In the genomic region with DNA sequence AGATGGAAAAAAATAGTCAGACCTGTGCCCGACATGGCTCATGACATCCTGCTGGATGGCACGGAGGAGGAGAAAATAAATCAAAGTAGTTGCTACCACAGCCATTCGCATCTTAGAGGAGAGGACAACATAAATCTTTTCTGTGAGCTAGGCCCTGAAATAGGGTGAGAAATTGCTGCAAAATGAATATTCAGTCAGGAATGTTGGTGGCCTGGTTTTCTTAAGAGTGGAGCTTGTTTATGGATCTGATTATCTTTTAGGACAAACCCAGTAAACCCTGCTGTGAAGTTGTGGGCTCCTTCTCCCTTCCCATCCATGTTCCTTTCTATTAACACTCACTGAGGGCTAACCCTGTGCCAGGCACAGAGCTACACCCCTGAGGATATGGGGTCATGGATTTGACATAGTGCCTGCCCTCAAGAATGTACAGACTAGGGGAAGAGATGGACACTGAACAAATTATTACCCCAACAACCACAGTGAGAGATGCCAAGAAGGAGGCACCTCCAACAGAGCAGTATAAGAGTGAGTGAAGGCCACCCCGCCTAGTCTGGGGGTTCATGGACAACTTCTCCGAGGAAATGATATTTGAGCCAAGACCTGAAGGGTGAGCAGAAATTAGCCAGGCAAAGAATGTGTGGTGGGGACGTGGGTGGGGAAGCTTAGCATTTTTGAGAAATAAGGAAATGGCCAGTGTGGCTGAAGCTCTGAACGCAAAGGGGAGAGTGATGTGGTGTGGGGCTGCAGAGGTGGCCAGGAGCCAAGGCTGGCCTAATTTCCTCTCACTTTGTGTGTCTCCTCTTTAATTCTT, we compare ENCODE assay signal across 10 cellular contexts.
A peak's percentile ranks its signal among the peaks of the same experiment; 100 is the strongest.
DNase-seq lines count a peak whose midpoint lies in the region; ATAC-seq, FAIRE-seq and TF ChIP-seq lines count a peak whose summit lies in the region.
"Had no signal": no experiment of that assay in that cellular context is flagged by ENCODE, and none has a peak within 500 bp of the region (broad histone marks: within the 10 kb centered on the region; RNA-seq: fewer than 3 reads in every experiment).

No MANE protein-coding gene starts in this region.

- no peaks in the 10 kb centered on the region for H3K36me3 Mint-ChIP-seq in natural killer cell
- no peaks in the 10 kb centered on the region for H3K36me3 Mint-ChIP-seq in CD8-positive, alpha-beta T cell

- H3K27me3 ChIP-seq in right lobe of liver, result no peaks in the 10 kb centered on the region
- H3K27me3 ChIP-seq in HepG2 (ENCODE audit: control insufficient read depth in 1 of 2, insufficient read depth in 2 of 2, low read length in 2 of 2), result peaks cover 0 to 11% of the 10 kb centered on the region in 2 experiments; a peak in 1 of 5 replicates
- no peaks in the 10 kb centered on the region for H3K27me3 ChIP-seq in GM12878 (replicated peaks in 1 of 2; ENCODE audit: control insufficient read depth in 2 of 2, insufficient read depth in 2 of 2, low read length in 1 of 2)
- H3K27me3 ChIP-seq in CD8-positive, alpha-beta T cell (ENCODE audit: insufficient read depth, low read length), result no peaks in the 10 kb centered on the region
- H3K27me3 ChIP-seq: Peyer's patch had no signal

- H3K79me2 ChIP-seq in HepG2 (ENCODE audit: insufficient read depth, low read length), result no peaks in the 10 kb centered on the region
- H3K79me2 ChIP-seq in GM12878 (ENCODE audit: control insufficient read depth, insufficient read depth, low read length), result no peaks in the 10 kb centered on the region

- FAIRE-seq in HepG2 (lab: Jason Lieb, UNC) (no peak), GM12878 (lab: Jason Lieb, UNC) (no peak)

- TF ChIP-seq POLR2A in right lobe of liver (IDR thresholded peaks at IDR 0.05) (no peak), HepG2 (IDR thresholded peaks at IDR 0.05; ENCODE audit: insufficient read depth in 1 of 2, low read depth in 2 of 2, low read length in 2 of 2) (no peak), GM12878 (IDR thresholded peaks at IDR 0.05; ENCODE audit: low read depth, low read length) (no peak)

- TF ChIP-seq RAD21 in HepG2 (CRISPR knock-in tag; IDR thresholded peaks at IDR 0.05) (no peak), GM12878 (IDR thresholded peaks at IDR 0.05; ENCODE audit: insufficient read depth, low read depth, low read length) (no peak)

- H3K4me3 ChIP-seq in right lobe of liver, result no peak overlapping the region
- no peak overlapping the region for H3K4me3 ChIP-seq in HepG2 (replicated peaks in 1 of 3; ENCODE audit: insufficient read depth in 1 of 3, low read depth in 2 of 3, low read length in 3 of 3)
- H3K4me3 ChIP-seq in GM12878, result no peak overlapping the region
- no peak overlapping the region for H3K4me3 ChIP-seq in CD8-positive, alpha-beta T cell (ENCODE audit: low read depth, low read length)
- H3K4me3 ChIP-seq: Peyer's patch had no signal

- H3K36me3 ChIP-seq in right lobe of liver (no peaks in the 10 kb centered on the region), HepG2 (replicated peaks in 1 of 2; ENCODE audit: control insufficient read depth in 1 of 2, insufficient read depth in 2 of 2, low read length in 2 of 2) (no peaks in the 10 kb centered on the region), GM12878 (ENCODE audit: control insufficient read depth in 2 of 2, insufficient read depth in 2 of 2, low read length in 1 of 2) (no peaks in the 10 kb centered on the region)
- H3K36me3 ChIP-seq in CD8-positive, alpha-beta T cell (ENCODE audit: insufficient read depth, low read length), result no peaks in the 10 kb centered on the region
- H3K36me3 ChIP-seq: Peyer's patch had no signal

- RAD21 ChIA-PET in GM12878 (lab: Charles Lee; ENCODE audit: unreplicated experiment), result interaction anchor here (0.7 to 10.7 kb wide), 24 partner anchors 14 to 340 kb away, joined by 3 to 231 read pairs (median 5); a partner anchor contains a TSS

- peak overlapping the region; percentile 79 to 80 for H3K27ac Mint-ChIP-seq in natural killer cell
- H3K27ac Mint-ChIP-seq in CD8-positive, alpha-beta T cell, result no peak overlapping the region

- H3K4me2 ChIP-seq in HepG2 (ENCODE audit: low read depth, low read length) (no peak overlapping the region), GM12878 (ENCODE audit: control insufficient read depth, insufficient read depth) (no peak overlapping the region)

- TF ChIP-seq CTCF in right lobe of liver (IDR thresholded peaks at IDR 0.05) (no peak), HepG2 (CRISPR knock-in tag; IDR thresholded peaks at IDR 0.05) (no peak), GM12878 (IDR thresholded peaks at IDR 0.05 in 2 of 3, conservative IDR thresholded peaks at IDR 0.05 in 1 of 3; ENCODE audit: control insufficient read depth in 2 of 3, extremely low read depth in 1 of 3, insufficient read depth in 1 of 3, low read depth in 3 of 3, low read length in 3 of 3) (no peak), natural killer cell (IDR thresholded peaks at IDR 0.05) (no peak)
- TF ChIP-seq CTCF in CD8-positive, alpha-beta T cell (IDR thresholded peaks at IDR 0.05), result no peak

- peak; percentile 17 to 39 (median 32) for ATAC-seq in right lobe of liver
- ATAC-seq in HepG2, result no peak
- peak; percentile 33 for ATAC-seq in GM12878
- no peak for ATAC-seq in natural killer cell
- no peak for ATAC-seq in GM18858 (IDR thresholded peaks at IDR 0.05; ENCODE audit: unreplicated experiment)
- ATAC-seq in HG03520 (IDR thresholded peaks at IDR 0.05; ENCODE audit: unreplicated experiment), result no peak
- no peak for ATAC-seq in CD8-positive, alpha-beta T cell

- CTCF ChIA-PET in HepG2 (lab: Yijun Ruan, JAX; ENCODE audit: low intra/inter-chr PET ratio, low total read pairs), result no interaction called here
- CTCF ChIA-PET in GM12878 (lab: Yijun Ruan, JAX), result interaction anchor here (0.7 to 11.7 kb wide), 17 partner anchors 9 to 342 kb away, joined by 3 to 201 read pairs (median 6); a partner anchor contains a TSS
- CTCF ChIA-PET in CD8-positive, alpha-beta T cell (lab: Charles Lee), result interaction anchor here (11.9 kb wide), 1 partner anchor 338 kb away, joined by 300 read pairs; no protein-coding TSS in a partner anchor

- no peak overlapping the region for H3K4me3 Mint-ChIP-seq in natural killer cell
- no peak overlapping the region for H3K4me3 Mint-ChIP-seq in CD8-positive, alpha-beta T cell

- H3K4me1 Mint-ChIP-seq in natural killer cell, result peaks cover 38 to 53% of the 10 kb centered on the region in 2 donors
- H3K4me1 Mint-ChIP-seq in CD8-positive, alpha-beta T cell (ENCODE audit: low read depth), result no peaks in the 10 kb centered on the region

- H2AFZ ChIP-seq in HepG2 (ENCODE audit: low read length), result no peak overlapping the region
- H2AFZ ChIP-seq in GM12878 (ENCODE audit: control insufficient read depth, low read depth, low read length), result no peak overlapping the region

- TF ChIP-seq EP300 in HepG2 (IDR thresholded peaks at IDR 0.05; ENCODE audit: low read depth in 2 of 2, low read length in 2 of 2) (no peak), HepG2 (CRISPR knock-in tag; IDR thresholded peaks at IDR 0.05; ENCODE audit: borderline replicate concordance) (no peak), GM12878 (IDR thresholded peaks at IDR 0.05; ENCODE audit: borderline replicate concordance in 1 of 2, control insufficient read depth in 1 of 2, low read depth in 2 of 2, low read length in 2 of 2) (peak in 1 of 2 experiments; percentile 34; a peak in 1 of 4 replicates)

- DNase-seq in right lobe of liver (peak in 2 of 3 donors; percentile 35 to 50), HepG2 (ENCODE audit: low spot score) (no peak), GM12878 (ENCODE audit: low read depth, low spot score) (no peak), natural killer cell (no peak), activated gamma-delta T cell (lab: John Stamatoyannopoulos, UW) (no peak)
- no peak for DNase-seq in CD8-positive, alpha-beta T cell
- DNase-seq: COR-L47, Peyer's patch had no signal

- no peaks in the 10 kb centered on the region for H3K27me3 Mint-ChIP-seq in natural killer cell (ENCODE audit: low read depth in 2 of 2)
- no peaks in the 10 kb centered on the region for H3K27me3 Mint-ChIP-seq in CD8-positive, alpha-beta T cell (ENCODE audit: low read depth)

- no peaks in the 10 kb centered on the region for H3K4me1 ChIP-seq in right lobe of liver
- peaks cover 6% of the 10 kb centered on the region; the same call in 1 of the 2 replicates for H3K4me1 ChIP-seq in HepG2 (ENCODE audit: insufficient read depth, low read length)
- peaks cover 44% of the 10 kb centered on the region for H3K4me1 ChIP-seq in GM12878 (ENCODE audit: control insufficient read depth, insufficient read depth, low read length)
- no peaks in the 10 kb centered on the region for H3K4me1 ChIP-seq in CD8-positive, alpha-beta T cell (ENCODE audit: insufficient read depth, low read length)

- no peaks in the 10 kb centered on the region for H3K9me3 Mint-ChIP-seq in natural killer cell
- H3K9me3 Mint-ChIP-seq in CD8-positive, alpha-beta T cell, result no peaks in the 10 kb centered on the region

- H3K9me3 ChIP-seq in right lobe of liver (no peaks in the 10 kb centered on the region), HepG2 (ENCODE audit: low read length) (no peaks in the 10 kb centered on the region), GM12878 (replicated peaks; ENCODE audit: control insufficient read depth, insufficient read depth, low read length) (peaks cover 3% of the 10 kb centered on the region; the same call in 2 of the 3 replicates)
- H3K9me3 ChIP-seq in CD8-positive, alpha-beta T cell (ENCODE audit: low read length), result no peaks in the 10 kb centered on the region
- H3K9me3 ChIP-seq: Peyer's patch had no signal

- intact Hi-C loops in right lobe of liver (cut with DNase I) (loop anchor here in 1 of 2 donors (10.0 kb wide), 1 partner anchor 348 kb away; no protein-coding TSS in a partner anchor), HepG2 (cut with micrococcal nuclease; ENCODE audit: unreplicated experiment) (no loop called here), GM12878 (cut with micrococcal nuclease; ENCODE audit: unreplicated experiment) (loop anchor here (2.0 to 10.0 kb wide), 2 partner anchors 222 to 698 kb away; no protein-coding TSS in a partner anchor), natural killer cell (cut with micrococcal nuclease) (loop anchor here (2.0 to 5.0 kb wide), 2 partner anchors 14 to 71 kb away; no protein-coding TSS in a partner anchor)
- intact Hi-C loops in CD8-positive, alpha-beta T cell (cut with DNase I, micrococcal nuclease), result loop anchor here in 1 of 2 experiments (10.0 kb wide), 1 partner anchor 558 kb away; a partner anchor contains a TSS

- H3K27ac ChIP-seq in right lobe of liver, result no peak overlapping the region
- H3K27ac ChIP-seq in HepG2 (ENCODE audit: extremely low read length, insufficient read depth, low read length), result no peak overlapping the region
- no peak overlapping the region for H3K27ac ChIP-seq in GM12878 (ENCODE audit: control insufficient read depth, insufficient read depth)
- no peak overlapping the region for H3K27ac ChIP-seq in CD8-positive, alpha-beta T cell (ENCODE audit: low read depth, low read length)
- H3K27ac ChIP-seq: Peyer's patch had no signal

- POLR2A ChIA-PET in HepG2 (lab: Yijun Ruan, JAX) (no interaction called here), GM12878 (lab: Charles Lee) (interaction anchor here (0.6 to 3.8 kb wide), 17 partner anchors 14 to 361 kb away, joined by 3 to 20 read pairs (median 7); no protein-coding TSS in a partner anchor)
- POLR2A ChIA-PET in CD8-positive, alpha-beta T cell (lab: Charles Lee), result no interaction called here

- in situ Hi-C loops in HepG2 (cut with HindIII; ENCODE audit: extremely low pct_ligation_motif_present, low pct_unique_long_range_greater_than_20kb) (loop anchor here (5.0 kb wide), 1 partner anchor 331 kb away; no protein-coding TSS in a partner anchor), GM12878 (cut with MboI) (no loop called here)

- H4K20me1 ChIP-seq in HepG2 (ENCODE audit: insufficient read depth, low read length) (no peaks in the 10 kb centered on the region), GM12878 (ENCODE audit: control insufficient read depth, insufficient read depth) (no peaks in the 10 kb centered on the region)

- SMC1A ChIA-PET in GM12878 (lab: Charles Lee; ENCODE audit: uncharacterized antibody, unreplicated experiment), result interaction anchor here (0.8 to 14.1 kb wide), 23 partner anchors 15 to 339 kb away, joined by 3 to 203 read pairs (median 9); a partner anchor contains a TSS

- BruUV-seq in HepG2 (replicated peaks; lab: Mats Ljungman, UMichigan) (no TSS peak), GM12878 (replicated peaks; lab: Mats Ljungman, UMichigan) (no TSS peak)

- 74% methylated on average over 7 of the region's 7 CpGs for WGBS in right lobe of liver (ENCODE audit: insufficient coverage, low coverage, low lambda C conversion rate, missing lambda C conversion rate)
- 39% methylated on average over 7 of the region's 7 CpGs for WGBS in HepG2 (ENCODE audit: low lambda C conversion rate)
- WGBS in GM12878 (ENCODE audit: insufficient coverage, insufficient replicate concordance, low lambda C conversion rate, missing lambda C conversion rate), result 54% methylated on average over 7 of the region's 7 CpGs

- no peak overlapping the region for H3K9ac ChIP-seq in HepG2 (ENCODE audit: insufficient read depth, low read depth, low read length)
- no peak overlapping the region for H3K9ac ChIP-seq in GM12878 (ENCODE audit: control insufficient read depth, insufficient read depth, low read length)

Comparison
In these comparisons a context has a peak if more than half of its experiments do, and no peak if none do; other contexts are left out.
1. ATAC-seq: peak in right lobe of liver (4 of 4) and GM12878 (single experiment); none in HepG2 (single experiment), natural killer cell (0 of 3), GM18858 (single experiment), HG03520 (single experiment) and CD8-positive, alpha-beta T cell (single experiment).
2. DNase-seq: peak in right lobe of liver (2 of 3); none in HepG2 (single experiment), GM12878 (single experiment), natural killer cell (single experiment), CD8-positive, alpha-beta T cell (0 of 7) and activated gamma-delta T cell (single experiment).